8 cellular contexts compared by ENCODE assay signal in the genomic region with DNA sequence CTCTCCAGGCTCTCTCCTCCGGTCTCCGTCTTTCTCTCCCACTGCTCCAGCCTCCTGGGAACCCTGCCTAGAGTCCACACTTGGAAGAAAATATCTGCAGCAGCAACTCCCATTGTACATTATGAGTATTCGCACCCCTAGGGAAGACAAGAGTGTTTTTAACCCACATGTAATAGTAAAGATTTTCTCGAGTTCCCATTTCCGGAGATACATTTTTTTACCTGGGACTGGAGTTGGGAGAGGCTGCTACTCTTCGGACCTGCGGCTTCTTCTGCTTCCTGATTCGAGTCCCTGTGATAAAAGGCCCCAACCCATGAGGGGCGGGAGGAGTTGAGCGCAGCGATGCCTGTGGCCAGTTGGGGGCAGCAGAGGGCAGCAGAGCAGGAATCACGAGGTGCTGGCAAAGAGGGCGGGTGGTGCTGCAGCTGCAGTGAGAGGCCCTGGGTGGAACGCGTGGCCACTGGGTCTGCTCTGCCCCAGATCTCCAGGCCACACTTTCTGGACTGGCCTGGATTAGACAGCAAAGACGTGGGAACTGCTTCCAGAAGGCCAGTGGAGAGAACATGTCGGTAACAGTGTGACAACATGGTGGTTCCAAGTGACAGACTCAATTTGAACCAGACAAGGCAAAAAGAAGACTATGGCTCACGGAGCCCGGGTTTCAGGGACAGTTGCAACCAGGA.
DNase-seq lines count a peak whose midpoint lies in the region; ATAC-seq and TF ChIP-seq lines count a peak whose summit lies in the region.

No MANE protein-coding gene starts in this region.

- peak; percentile 59 for ATAC-seq in GM18867 (IDR thresholded peaks at IDR 0.05; ENCODE audit: unreplicated experiment)
- peak; percentile 82 to 90 for ATAC-seq in right cardiac atrium
- no peak for ATAC-seq in HG03342 (IDR thresholded peaks at IDR 0.05; ENCODE audit: unreplicated experiment)

- H2AFZ ChIP-seq in SU-DHL-6 (ENCODE audit: low read depth, low read length, severe bottlenecking): no peak overlapping the region

- H3K4me1 ChIP-seq in right cardiac atrium (ENCODE audit: control insufficient read depth, insufficient read depth, low read length): no peaks in the 10 kb centered on the region

- H3F3A ChIP-seq in SU-DHL-6 (ENCODE audit: insufficient read depth): no peaks in the 10 kb centered on the region

- H3K4me3 ChIP-seq in SU-DHL-6 (ENCODE audit: insufficient read depth, low read length, poor library complexity, severe bottlenecking) (no peak overlapping the region), right cardiac atrium (ENCODE audit: low read length) (no peak overlapping the region), retinal pigment epithelial cell (ENCODE audit: low read length) (no peak overlapping the region)

- intact Hi-C loops in right cardiac atrium (cut with DNase I): loop anchor here (5.0 kb wide), 2 partner anchors 729 to 734 kb away; no protein-coding TSS in a partner anchor

- no peak overlapping the region for H3K9ac ChIP-seq in SU-DHL-6 (ENCODE audit: low read length)

- H3K4me2 ChIP-seq in SU-DHL-6 (ENCODE audit: low read depth, low read length, poor library complexity, severe bottlenecking): no peak overlapping the region

- peak; percentile 98 for TF ChIP-seq CTCF in SU-DHL-6 (IDR thresholded peaks at IDR 0.05; ENCODE audit: insufficient read depth, low read length, poor library complexity, severe bottlenecking)
- peak; percentile 83 for TF ChIP-seq CTCF in retinal pigment epithelial cell (conservative IDR thresholded peaks at IDR 0.05; ENCODE audit: low read depth, low read length)

- 19% methylated on average over 19 of the region's 19 CpGs for WGBS in right cardiac atrium

- H3K9me2 ChIP-seq in SU-DHL-6 (replicated peaks; ENCODE audit: insufficient read depth, low read length): no peaks in the 10 kb centered on the region

- peak; percentile 82 for DNase-seq in 8988T
- peak; percentile 81 for DNase-seq in NCI-H146 (lab: John Stamatoyannopoulos, UW)
- DNase-seq in right cardiac atrium: peak; percentile 74 to 88 (median 88)
- DNase-seq in retinal pigment epithelial cell (ENCODE audit: low read depth): peak; percentile 4

- H4K20me1 ChIP-seq in SU-DHL-6 (ENCODE audit: low read depth, low read length): no peaks in the 10 kb centered on the region

- no peaks in the 10 kb centered on the region for H3K79me2 ChIP-seq in SU-DHL-6 (ENCODE audit: insufficient read depth, low read length)

- no peaks in the 10 kb centered on the region for H3K9me3 ChIP-seq in SU-DHL-6 (ENCODE audit: insufficient read depth, low read length)
- no peaks in the 10 kb centered on the region for H3K9me3 ChIP-seq in right cardiac atrium (ENCODE audit: control insufficient read depth, low read length)

- H3K27ac ChIP-seq in SU-DHL-6 (ENCODE audit: low read depth, low read length) (no peak overlapping the region), angular gyrus (ENCODE audit: low read depth, low read length) (peak overlapping the region; percentile 60), right cardiac atrium (ENCODE audit: low read length) (no peak overlapping the region)

- no peaks in the 10 kb centered on the region for H3K36me3 ChIP-seq in SU-DHL-6 (ENCODE audit: low read length)

- H3K27me3 ChIP-seq in SU-DHL-6 (ENCODE audit: low read length) (no peaks in the 10 kb centered on the region), right cardiac atrium (ENCODE audit: control insufficient read depth, insufficient read depth) (no peaks in the 10 kb centered on the region)

Comparison
In these comparisons a context has a peak if more than half of its experiments do, and no peak if none do; other contexts are left out.
1. DNase-seq: peak in every context shown above with its lines; median percentile 88 in right cardiac atrium; 82 in 8988T; 81 in NCI-H146; 4 in retinal pigment epithelial cell.